ENCODE assay signal across 8 cellular contexts in genomic region chr19:52007805-52008557, GRCh38. TPM values are rescaled to one million over a fixed set of nuclear protein-coding genes. Genes with fewer than 3 reads are reported as not detected.
DNase-seq lines count a peak whose midpoint lies in the region; ATAC-seq, FAIRE-seq and TF ChIP-seq lines count a peak whose summit lies in the region.

Gene ZNF615 (minus strand): TSS chr19:52008211. CDS start chr19:52003711, 4,500 bp downstream.

- H3K27ac Mint-ChIP-seq in nephron progenitor cell: peak within 1 kb of the TSS; percentile 98

- DNase-seq in D721Med (ENCODE audit: insufficient read length, low spot score): peak; percentile 46
- peak; percentile 90 for DNase-seq in RPMI8226
- DNase-seq in activated gamma-delta T cell treated with Interleukin-2 at 50 U/mL for 16 hours: peak; percentile 86
- peak; percentile 85 for DNase-seq in fibroblast of villous mesenchyme (ENCODE audit: low read depth)
- DNase-seq in nephron progenitor cell: peak; percentile 91
- DNase-seq in stimulated activated naive CD8-positive, alpha-beta T cell treated with anti-CD3 and anti-CD28 coated beads, Interleukin-15, Interleukin-2, amounts not matched to agents 100 U/mL and 50 U/mL, for 24 hours: peak; percentile 91

- TF ChIP-seq CTCF in D721Med (IDR thresholded peaks at IDR 0.05; ENCODE audit: insufficient read depth, missing control alignments): no peak
- no peak for TF ChIP-seq CTCF in fibroblast of villous mesenchyme (IDR thresholded peaks at IDR 0.05; ENCODE audit: insufficient read depth, low read depth, low read length)
- no peak for TF ChIP-seq CTCF in nephron progenitor cell (IDR thresholded peaks at IDR 0.05)

- peaks cover 16% of the 10 kb centered on the region for H3K4me1 Mint-ChIP-seq in nephron progenitor cell

- peak within 1 kb of the TSS; percentile 100 for H3K4me3 Mint-ChIP-seq in nephron progenitor cell

- no peak for TF ChIP-seq RAD21 in Ishikawa (IDR thresholded peaks at IDR 0.05; ENCODE audit: low read depth)

- H3K27me3 Mint-ChIP-seq in nephron progenitor cell (ENCODE audit: low read depth, poor library complexity): no peaks in the 10 kb centered on the region

- H3K4me3 ChIP-seq in fibroblast of villous mesenchyme (ENCODE audit: low read depth, low read length): peak within 1 kb of the TSS; percentile 98

- no peak for TF ChIP-seq EP300 in Ishikawa (IDR thresholded peaks at IDR 0.05; ENCODE audit: borderline replicate concordance)

- peaks cover 94% of the 10 kb centered on the region for H3K36me3 Mint-ChIP-seq in nephron progenitor cell (ENCODE audit: low read depth)

- peaks cover 96% of the 10 kb centered on the region for H3K9me3 Mint-ChIP-seq in nephron progenitor cell

- peak; percentile 89 for ATAC-seq in GM21447 (IDR thresholded peaks at IDR 0.05; ENCODE audit: unreplicated experiment)
- peak; percentile 97 for ATAC-seq in stimulated activated naive CD8-positive, alpha-beta T cell treated with anti-CD3 and anti-CD28 coated beads, Interleukin-15, Interleukin-2, amounts not matched to agents 100 U/mL and 50 U/mL, for 24 hours

- FAIRE-seq in D721Med (lab: Jason Lieb, UNC): no peak

TF ChIP-seq in Ishikawa, 13 proteins besides CTCF, POLR2A, EP300 and RAD21:
- TF ChIP-seq TAF1 (IDR thresholded peaks at IDR 0.05; ENCODE audit: low read depth) (peak; percentile 67), MAX (IDR thresholded peaks at IDR 0.05) (no peak; the same call in 1 of the 2 replicates), YY1 (IDR thresholded peaks at IDR 0.05; ENCODE audit: low read depth) (peak; percentile 100), TCF12 (IDR thresholded peaks at IDR 0.05; ENCODE audit: low read depth) (0 out of 2 replicates have a peak, but pooled peaks have one; percentile 22), REST (IDR thresholded peaks at IDR 0.05; ENCODE audit: low read depth) (no peak), EGR1 (IDR thresholded peaks at IDR 0.05) (peak; percentile 98)

RNA-seq across cellular contexts. Expression of gene ZNF615, which starts in this region (rescaled TPM):
- total RNA-seq in fibroblast of villous mesenchyme: 9.0 and 9.9 TPM in 2 replicates

Comparison
In these comparisons a context has a peak if more than half of its experiments do, and no peak if none do; other contexts are left out.
1. Peak in every context shown above with its lines: DNase-seq, ATAC-seq and H3K4me3 ChIP-seq.